32 cellular contexts compared by ENCODE assay signal in the genomic region with DNA sequence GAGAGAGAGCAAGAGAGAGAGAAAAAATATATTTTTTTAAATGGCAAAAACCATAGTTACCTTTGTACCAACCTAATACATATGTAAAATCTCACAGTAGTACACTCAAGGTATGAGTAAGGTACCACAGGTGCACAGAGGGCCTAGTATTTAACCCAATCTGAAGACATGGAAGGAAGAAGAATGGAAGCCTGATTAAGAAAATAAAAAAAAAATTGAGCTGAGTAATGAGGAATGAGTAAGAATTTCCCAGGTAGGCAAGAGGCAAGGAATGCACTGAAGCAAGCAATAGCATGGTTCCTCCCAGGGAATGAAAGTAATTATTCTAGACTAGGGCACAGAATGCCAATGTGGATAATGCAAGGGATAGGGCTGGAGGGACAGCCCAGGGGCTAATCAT.
"Had no signal": no experiment of that assay in that cellular context is flagged by ENCODE, and none has a peak within 500 bp of the region (broad histone marks: within the 10 kb centered on the region; RNA-seq: fewer than 3 reads in every experiment).

No MANE protein-coding gene starts in this region.

- H3K4me3 Mint-ChIP-seq: activated B cell treated with CpG ODN at 0.5 μM for 24 hours; activated CD4-positive, alpha-beta memory T cell treated with anti-CD3 and anti-CD28 coated beads for 36 hours; activated naive CD4-positive, alpha-beta T cell treated with anti-CD3 and anti-CD28 coated beads, Interleukin-2, amount 10 ng/mL, durations not matched to agents 7 days and 5 days; activated naive CD8-positive, alpha-beta T cell; activated naive CD8-positive, alpha-beta T cell treated with anti-CD3 and anti-CD28 coated beads, Interleukin-2, amount 50 U/mL, for 24 hours; activated T-cell treated with anti-CD3 and anti-CD28 coated beads, Interleukin-2, amount 50 U/mL, for 4 hours; activated T-helper 1 cell treated with anti-CD3 and anti-CD28 coated beads, Interleukin-12 subunit alpha, Interleukin-12 subunit beta, Interleukin-2, Interleukin-4 antibody, amounts not matched to agents 30 ng/mL and 10 ng/mL and 1 ng/mL, durations not matched to agents 14 hours and 24 hours and 36 hours; T-cell; T-helper 17 cell had no signal

- ATAC-seq: activated naive CD8-positive, alpha-beta T cell treated with anti-CD3 and anti-CD28 coated beads, Interleukin-2, amount 50 U/mL, for 24 hours; activated T-cell treated with anti-CD3 and anti-CD28 coated beads, Interleukin-2, amount 50 U/mL, for 4 hours; PC-3; Right ventricle myocardium inferior; SK-N-SH treated with all-trans-retinoic acid at 6 μM for 48 hours; T-cell; T-helper 17 cell had no signal

- H3K27ac Mint-ChIP-seq: activated B cell treated with CpG ODN at 0.5 μM for 24 hours; activated CD4-positive, alpha-beta memory T cell treated with anti-CD3 and anti-CD28 coated beads for 36 hours; activated naive CD4-positive, alpha-beta T cell treated with anti-CD3 and anti-CD28 coated beads, Interleukin-2, amount 10 ng/mL, durations not matched to agents 7 days and 5 days; activated naive CD8-positive, alpha-beta T cell; activated naive CD8-positive, alpha-beta T cell treated with anti-CD3 and anti-CD28 coated beads, Interleukin-2, amount 50 U/mL, for 24 hours; activated T-helper 1 cell treated with anti-CD3 and anti-CD28 coated beads, Interleukin-12 subunit alpha, Interleukin-12 subunit beta, Interleukin-2, Interleukin-4 antibody, amounts not matched to agents 30 ng/mL and 10 ng/mL and 1 ng/mL, durations not matched to agents 14 hours and 24 hours and 36 hours; T-cell; T-helper 17 cell had no signal

- H3K4me2 ChIP-seq: KMS-11 had no signal

- H3K4me1 ChIP-seq: Peyer's patch had no signal

- H3K4me1 Mint-ChIP-seq: activated B cell treated with CpG ODN at 0.5 μM for 24 hours; activated naive CD4-positive, alpha-beta T cell treated with anti-CD3 and anti-CD28 coated beads, Interleukin-2, amount 10 ng/mL, durations not matched to agents 7 days and 5 days; activated naive CD8-positive, alpha-beta T cell treated with anti-CD3 and anti-CD28 coated beads, Interleukin-2, amount 50 U/mL, for 24 hours; T-cell; T-helper 17 cell had no signal

- H3K27me3 ChIP-seq: Peyer's patch had no signal

- H3K27me3 Mint-ChIP-seq: activated CD4-positive, alpha-beta memory T cell treated with anti-CD3 and anti-CD28 coated beads for 36 hours; activated naive CD4-positive, alpha-beta T cell treated with anti-CD3 and anti-CD28 coated beads, Interleukin-2, amount 10 ng/mL, durations not matched to agents 7 days and 5 days; activated naive CD8-positive, alpha-beta T cell; activated naive CD8-positive, alpha-beta T cell treated with anti-CD3 and anti-CD28 coated beads, Interleukin-2, amount 50 U/mL, for 24 hours; T-cell; T-helper 17 cell had no signal

- H3K36me3 Mint-ChIP-seq: activated CD4-positive, alpha-beta memory T cell treated with anti-CD3 and anti-CD28 coated beads for 36 hours; activated naive CD4-positive, alpha-beta T cell treated with anti-CD3 and anti-CD28 coated beads, Interleukin-2, amount 10 ng/mL, durations not matched to agents 7 days and 5 days; activated naive CD8-positive, alpha-beta T cell; T-cell had no signal

- H3K9ac ChIP-seq: KMS-11 had no signal

- H3K9me3 ChIP-seq: Peyer's patch had no signal

- H3K9me3 Mint-ChIP-seq: activated B cell treated with CpG ODN at 0.5 μM for 24 hours; activated naive CD4-positive, alpha-beta T cell treated with anti-CD3 and anti-CD28 coated beads, Interleukin-2, amount 10 ng/mL, durations not matched to agents 7 days and 5 days; activated naive CD8-positive, alpha-beta T cell treated with anti-CD3 and anti-CD28 coated beads, Interleukin-2, amount 50 U/mL, for 24 hours; activated T-helper 1 cell treated with anti-CD3 and anti-CD28 coated beads, Interleukin-12 subunit alpha, Interleukin-12 subunit beta, Interleukin-2, Interleukin-4 antibody, amounts not matched to agents 30 ng/mL and 10 ng/mL and 1 ng/mL, durations not matched to agents 14 hours and 24 hours and 36 hours had no signal

- H3K36me3 ChIP-seq: Peyer's patch had no signal

- H3K27ac ChIP-seq: KMS-11, Peyer's patch, RWPE1, VCaP had no signal

- DNase-seq: activated B cell treated with CpG ODN at 0.5 μM for 24 hours; activated CD4-positive, alpha-beta memory T cell treated with anti-CD3 and anti-CD28 coated beads for 36 hours; activated CD4-positive, alpha-beta T cell treated with anti-CD3 and anti-CD28 coated beads for 4 hours; activated CD4-positive, alpha-beta T cell treated with anti-CD3 and anti-CD28 coated beads, Interleukin-2, amount 50 U/mL, for 1 hour; activated CD4-positive, CD25-positive, alpha-beta regulatory T cell treated with anti-CD3 and anti-CD28 coated beads, Interleukin-2, amount 50 U/mL, for 72 hours; activated CD8-positive, alpha-beta memory T cell treated with anti-CD3 and anti-CD28 coated beads, Interleukin-2, amount 50 U/mL, for 4 hours; activated gamma-delta T cell treated with Interleukin-2 at 50 U/mL for 16 hours; activated naive CD4-positive, alpha-beta T cell treated with anti-CD3 and anti-CD28 coated beads, Interleukin-2, amount 10 ng/mL, durations not matched to agents 7 days and 5 days; activated naive CD8-positive, alpha-beta T cell treated with anti-CD3 and anti-CD28 coated beads, Interleukin-2, amount 50 U/mL, for 24 hours; activated T-cell treated with anti-CD3 and anti-CD28 coated beads for 4 hours; activated T-cell treated with anti-CD3 and anti-CD28 coated beads, Interleukin-2, amount 50 U/mL, for 4 hours; anterior cingulate cortex; NCI-H1105; NCI-H1417 treated with DMSO at 0.1 percent for 48 hours; NCI-H187 treated with DMSO at 0.1 percent for 48 hours; NCI-H2081; NCI-H2171 treated with DMSO at 0.1 percent for 48 hours; NCI-H2227 treated with DMSO at 0.1 percent for 48 hours; NCI-H446 treated with DMSO at 0.1 percent for 48 hours; NCI-H524; PC-3; Peyer's patch; SIG-M5; T-cell; T-helper 17 cell had no signal

- H3K4me3 ChIP-seq: Peyer's patch had no signal
